In the genomic region with DNA sequence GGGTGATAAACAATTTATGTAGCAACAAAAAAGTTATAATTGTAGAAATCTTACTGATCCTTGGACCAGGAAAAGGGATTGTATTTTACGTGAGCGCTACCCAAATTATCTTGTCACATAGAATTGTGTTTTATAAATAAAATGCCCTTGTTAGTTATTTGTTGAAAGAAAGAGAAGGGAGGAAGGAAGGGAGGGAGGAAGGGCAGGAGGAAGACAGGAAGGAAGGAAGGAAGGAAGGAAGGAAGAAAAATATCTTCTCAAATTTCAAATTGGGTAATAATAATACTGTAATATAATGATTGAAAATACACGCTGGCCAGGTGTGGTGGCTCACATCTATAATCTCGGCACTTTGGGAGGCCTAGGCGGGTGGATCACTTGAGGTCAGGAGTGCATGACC, we compare ENCODE assay signal across 7 cellular contexts.
"Had no signal": no experiment of that assay in that cellular context is flagged by ENCODE, and none has a peak within 500 bp of the region (broad histone marks: within the 10 kb centered on the region; RNA-seq: fewer than 3 reads in every experiment).

No MANE protein-coding gene starts in this region.

- DNase-seq: GDM1, GF-D8 had no signal

- FAIRE-seq: GM12878, GM12891, GM12892, GM18507, GM19239 had no signal

- H3K4me3 ChIP-seq: GM12878 had no signal

- ATAC-seq: GM12878 had no signal
